In the genomic region with DNA sequence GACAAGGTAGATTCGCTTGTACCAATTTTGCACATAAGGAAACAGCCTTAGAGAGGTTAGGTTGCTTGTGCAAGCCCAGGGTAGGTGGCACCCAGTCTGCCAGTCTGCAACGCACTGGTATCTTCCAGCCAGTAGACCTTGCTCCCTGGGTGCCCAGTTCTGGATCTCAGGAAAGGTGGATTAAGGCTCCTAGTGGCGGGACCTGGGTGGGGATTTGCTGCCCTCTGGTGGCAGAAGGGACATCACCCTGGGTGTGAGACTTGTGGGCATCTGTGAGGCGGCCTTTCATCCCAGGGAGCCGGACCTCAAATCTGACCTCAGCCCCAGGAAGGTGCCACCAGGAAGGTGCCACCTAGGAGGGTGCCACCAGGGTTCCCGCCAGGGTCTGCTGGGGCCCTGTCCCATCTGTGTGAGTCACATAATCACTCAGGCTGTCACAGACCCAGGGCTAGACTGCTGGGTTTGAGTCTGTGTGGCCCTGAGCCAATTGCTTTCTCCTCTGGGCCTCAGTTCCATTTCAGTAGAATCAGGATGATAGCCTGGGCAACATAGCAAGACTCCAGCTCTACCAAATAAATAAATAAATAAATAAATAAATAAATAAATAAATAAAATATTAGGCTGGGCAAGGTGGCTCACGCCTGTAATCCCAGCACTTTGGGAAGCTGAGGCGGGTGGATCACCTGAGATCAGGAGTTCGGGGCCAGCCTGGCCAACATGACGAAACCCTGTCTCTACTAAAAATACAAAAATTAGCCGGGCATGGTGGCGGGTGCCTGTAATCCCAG, we compare ENCODE assay signal across 1 cellular context.
TF ChIP-seq lines count a peak whose summit lies in the region.

No MANE protein-coding gene starts in this region.

TF ChIP-seq in HepG2, 621 proteins besides CTCF, POLR2A, EP300 and RAD21 (continued from another document and continues in another):
- TF ChIP-seq ZNF276 (CRISPR knock-in tag; IDR thresholded peaks at IDR 0.05; ENCODE audit: low read depth) = no peak
- TF ChIP-seq ZBED4 (CRISPR knock-in tag; IDR thresholded peaks at IDR 0.05; ENCODE audit: borderline replicate concordance) = no peak
- TF ChIP-seq MTA1 (CRISPR knock-in tag; IDR thresholded peaks at IDR 0.05; ENCODE audit: borderline replicate concordance) = no peak
- TF ChIP-seq ARNT2 (CRISPR knock-in tag; IDR thresholded peaks at IDR 0.05; ENCODE audit: low read depth) = no peak
- TF ChIP-seq TFDP2 (CRISPR knock-in tag; IDR thresholded peaks at IDR 0.05) = no peak
- peak; percentile 88 for TF ChIP-seq ZBTB33 (CRISPR knock-in tag; IDR thresholded peaks at IDR 0.05)
- TF ChIP-seq ZNF431 (CRISPR knock-in tag; IDR thresholded peaks at IDR 0.05; ENCODE audit: borderline replicate concordance, low read depth) = no peak
- TF ChIP-seq, protein P1, sequence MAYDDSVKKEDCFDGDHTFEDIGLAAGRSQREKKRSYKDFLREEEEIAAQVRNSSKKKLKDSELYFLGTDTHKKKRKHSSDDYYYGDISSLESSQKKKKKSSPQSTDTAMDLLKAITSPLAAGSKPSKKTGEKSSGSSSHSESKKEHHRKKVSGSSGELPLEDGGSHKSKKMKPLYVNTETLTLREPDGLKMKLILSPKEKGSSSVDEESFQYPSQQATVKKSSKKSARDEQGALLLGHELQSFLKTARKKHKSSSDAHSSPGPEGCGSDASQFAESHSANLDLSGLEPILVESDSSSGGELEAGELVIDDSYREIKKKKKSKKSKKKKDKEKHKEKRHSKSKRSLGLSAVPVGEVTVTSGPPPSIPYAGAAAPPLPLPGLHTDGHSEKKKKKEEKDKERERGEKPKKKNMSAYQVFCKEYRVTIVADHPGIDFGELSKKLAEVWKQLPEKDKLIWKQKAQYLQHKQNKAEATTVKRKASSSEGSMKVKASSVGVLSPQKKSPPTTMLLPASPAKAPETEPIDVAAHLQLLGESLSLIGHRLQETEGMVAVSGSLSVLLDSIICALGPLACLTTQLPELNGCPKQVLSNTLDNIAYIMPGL (CRISPR knock-in tag; IDR thresholded peaks at IDR 0.05; ENCODE audit: borderline replicate concordance in 1 of 2, low read depth in 1 of 2) = 0 out of 4 replicates have a peak, but pooled peaks of 1 of the 2 experiments have one; percentile 35
- TF ChIP-seq ZNF451 (CRISPR knock-in tag; IDR thresholded peaks at IDR 0.05) = no peak
- TF ChIP-seq ASH2L (IDR thresholded peaks at IDR 0.05; ENCODE audit: insufficient read length, low read depth, low read length) = no peak
- no peak for TF ChIP-seq FOXK2 (IDR thresholded peaks at IDR 0.05)
- no peak for TF ChIP-seq FOXO4 (CRISPR knock-in tag; conservative IDR thresholded peaks at IDR 0.05)
- TF ChIP-seq ZNF33A (CRISPR knock-in tag; IDR thresholded peaks at IDR 0.05; ENCODE audit: borderline replicate concordance) = no peak
- TF ChIP-seq, protein P2, sequence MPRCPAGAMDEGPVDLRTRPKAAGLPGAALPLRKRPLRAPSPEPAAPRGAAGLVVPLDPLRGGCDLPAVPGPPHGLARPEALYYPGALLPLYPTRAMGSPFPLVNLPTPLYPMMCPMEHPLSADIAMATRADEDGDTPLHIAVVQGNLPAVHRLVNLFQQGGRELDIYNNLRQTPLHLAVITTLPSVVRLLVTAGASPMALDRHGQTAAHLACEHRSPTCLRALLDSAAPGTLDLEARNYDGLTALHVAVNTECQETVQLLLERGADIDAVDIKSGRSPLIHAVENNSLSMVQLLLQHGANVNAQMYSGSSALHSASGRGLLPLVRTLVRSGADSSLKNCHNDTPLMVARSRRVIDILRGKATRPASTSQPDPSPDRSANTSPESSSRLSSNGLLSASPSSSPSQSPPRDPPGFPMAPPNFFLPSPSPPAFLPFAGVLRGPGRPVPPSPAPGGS (CRISPR knock-in tag; IDR thresholded peaks at IDR 0.05) = no peak
- TF ChIP-seq, protein P3, sequence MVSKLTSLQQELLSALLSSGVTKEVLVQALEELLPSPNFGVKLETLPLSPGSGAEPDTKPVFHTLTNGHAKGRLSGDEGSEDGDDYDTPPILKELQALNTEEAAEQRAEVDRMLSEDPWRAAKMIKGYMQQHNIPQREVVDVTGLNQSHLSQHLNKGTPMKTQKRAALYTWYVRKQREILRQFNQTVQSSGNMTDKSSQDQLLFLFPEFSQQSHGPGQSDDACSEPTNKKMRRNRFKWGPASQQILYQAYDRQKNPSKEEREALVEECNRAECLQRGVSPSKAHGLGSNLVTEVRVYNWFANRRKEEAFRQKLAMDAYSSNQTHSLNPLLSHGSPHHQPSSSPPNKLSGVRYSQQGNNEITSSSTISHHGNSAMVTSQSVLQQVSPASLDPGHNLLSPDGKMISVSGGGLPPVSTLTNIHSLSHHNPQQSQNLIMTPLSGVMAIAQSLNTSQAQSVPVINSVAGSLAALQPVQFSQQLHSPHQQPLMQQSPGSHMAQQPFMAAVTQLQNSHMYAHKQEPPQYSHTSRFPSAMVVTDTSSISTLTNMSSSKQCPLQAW (CRISPR knock-in tag; IDR thresholded peaks at IDR 0.05) = peak; percentile 53; the same call in 1 of the 2 replicates
- TF ChIP-seq GATA4 (IDR thresholded peaks at IDR 0.05; ENCODE audit: borderline replicate concordance, low read depth) = no peak
- TF ChIP-seq TAF1 (CRISPR knock-in tag; IDR thresholded peaks at IDR 0.05) = no peak
- no peak for TF ChIP-seq HMGXB3 (CRISPR knock-in tag; IDR thresholded peaks at IDR 0.05; ENCODE audit: borderline replicate concordance)
- TF ChIP-seq ZNF749 (CRISPR knock-in tag; IDR thresholded peaks at IDR 0.05; ENCODE audit: borderline replicate concordance) = no peak
- TF ChIP-seq ZFP90 (CRISPR knock-in tag; IDR thresholded peaks at IDR 0.05; ENCODE audit: borderline replicate concordance) = no peak
- no peak for TF ChIP-seq FOXC1 (CRISPR knock-in tag; IDR thresholded peaks at IDR 0.05; ENCODE audit: borderline replicate concordance)
- no peak for TF ChIP-seq ZNF350 (CRISPR knock-in tag; IDR thresholded peaks at IDR 0.05; ENCODE audit: borderline replicate concordance, low read depth)
- TF ChIP-seq BRCA1 (CRISPR knock-in tag; IDR thresholded peaks at IDR 0.05) = 0 out of 2 replicates have a peak, but pooled peaks have one; percentile 34
- no peak for TF ChIP-seq LRRFIP1 (CRISPR knock-in tag; conservative IDR thresholded peaks at IDR 0.05)
- no peak for TF ChIP-seq ZNF572 (CRISPR knock-in tag; IDR thresholded peaks at IDR 0.05)
